8 cellular contexts compared by ENCODE assay signal in the genomic region with DNA sequence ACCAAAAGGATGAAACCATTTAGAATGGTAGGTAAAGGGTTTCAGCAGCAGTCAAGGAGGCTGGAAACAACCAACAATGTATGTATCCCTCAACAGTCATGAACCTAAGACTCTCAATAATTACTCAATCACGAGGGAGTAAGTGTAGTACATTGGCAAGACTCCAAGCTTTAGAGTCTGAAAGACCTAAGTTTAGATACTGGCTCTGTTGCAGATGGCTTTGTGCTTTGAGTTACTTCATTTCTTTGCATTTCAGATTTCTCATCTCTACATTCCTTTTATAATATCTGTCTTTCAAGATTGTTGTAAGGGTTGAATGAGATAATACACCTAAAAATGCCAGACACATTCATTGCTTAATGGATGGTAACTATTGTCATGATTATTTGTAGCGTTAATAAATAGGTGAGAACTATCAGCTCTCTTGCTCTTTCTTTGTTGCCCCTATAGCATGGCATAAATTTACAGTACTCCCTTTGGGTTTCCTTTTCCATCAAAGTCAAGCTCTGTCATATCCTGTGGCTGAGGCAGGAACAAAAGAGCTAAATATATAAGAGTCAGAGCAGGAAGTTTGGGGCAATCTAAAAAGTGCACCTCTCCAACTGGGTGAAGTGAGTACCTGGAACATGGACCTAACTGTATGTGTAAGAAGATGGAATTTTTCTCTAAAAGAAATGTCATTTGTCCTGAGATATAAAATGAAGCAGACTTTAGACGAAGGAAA.
DNase-seq lines count a peak whose midpoint lies in the region; ATAC-seq lines count a peak whose summit lies in the region.

No MANE protein-coding gene starts in this region.

- DNase-seq in Right ventricle myocardium superior: no peak
- DNase-seq in cardiac septum (ENCODE audit: low spot score): no peak
- DNase-seq in activated naive CD8-positive, alpha-beta T cell treated with anti-CD3 and anti-CD28 coated beads for 36 hours: no peak
- DNase-seq in stimulated activated naive B cell treated with anti-CD40 and anti-IgM and Interleukin-4, amounts not matched to agents 10 μg/mL and 1 μg/mL and 100 μg/mL, for 72 hours: no peak
- DNase-seq in activated CD4-positive, CD25-positive, alpha-beta regulatory T cell (lab: John Stamatoyannopoulos, UW): no peak
- DNase-seq in activated CD4-positive, alpha-beta T cell treated with anti-CD3 and anti-CD28 coated beads for 36 hours: no peak

- ATAC-seq in Right ventricle myocardium superior (ENCODE audit: poor library complexity): peak; percentile 59
- peak; percentile 45 for ATAC-seq in HG03095 (IDR thresholded peaks at IDR 0.05; ENCODE audit: unreplicated experiment)
- peak in 1 of 2 donors; percentile 10 for ATAC-seq in stimulated activated naive B cell treated with anti-CD40 and anti-IgM and Interleukin-4, amounts not matched to agents 10 μg/mL and 1 μg/mL and 100 μg/mL, for 72 hours (replicated peaks)
- ATAC-seq in GM19467 (IDR thresholded peaks at IDR 0.05; ENCODE audit: unreplicated experiment): no peak
- no peak for ATAC-seq in activated CD4-positive, alpha-beta T cell treated with anti-CD3 and anti-CD28 coated beads for 36 hours

- CTCF ChIA-PET in activated CD4-positive, alpha-beta T cell treated with anti-CD3 and anti-CD28 coated beads for 36 hours (lab: Charles Lee): no interaction called here

- no peaks in the 10 kb centered on the region for H3K9me3 Mint-ChIP-seq in activated naive CD8-positive, alpha-beta T cell treated with anti-CD3 and anti-CD28 coated beads for 36 hours
- peaks cover 4 to 7% of the 10 kb centered on the region in 2 donors for H3K9me3 Mint-ChIP-seq in stimulated activated naive B cell treated with anti-CD40 and anti-IgM and Interleukin-4, amounts not matched to agents 10 μg/mL and 1 μg/mL and 100 μg/mL, for 72 hours
- H3K9me3 Mint-ChIP-seq in activated CD4-positive, alpha-beta T cell treated with anti-CD3 and anti-CD28 coated beads for 36 hours (ENCODE audit: low read depth): no peaks in the 10 kb centered on the region

- no peak overlapping the region for H3K4me3 Mint-ChIP-seq in activated naive CD8-positive, alpha-beta T cell treated with anti-CD3 and anti-CD28 coated beads for 36 hours
- no peak overlapping the region for H3K4me3 Mint-ChIP-seq in stimulated activated naive B cell treated with anti-CD40 and anti-IgM and Interleukin-4, amounts not matched to agents 10 μg/mL and 1 μg/mL and 100 μg/mL, for 72 hours
- H3K4me3 Mint-ChIP-seq in activated CD4-positive, alpha-beta T cell treated with anti-CD3 and anti-CD28 coated beads for 36 hours: no peak overlapping the region

- H3K4me1 Mint-ChIP-seq in activated naive CD8-positive, alpha-beta T cell treated with anti-CD3 and anti-CD28 coated beads for 36 hours: peaks cover 12% of the 10 kb centered on the region
- peaks cover 36 to 68% of the 10 kb centered on the region in 2 donors for H3K4me1 Mint-ChIP-seq in stimulated activated naive B cell treated with anti-CD40 and anti-IgM and Interleukin-4, amounts not matched to agents 10 μg/mL and 1 μg/mL and 100 μg/mL, for 72 hours
- peaks cover 7% of the 10 kb centered on the region for H3K4me1 Mint-ChIP-seq in activated CD4-positive, alpha-beta T cell treated with anti-CD3 and anti-CD28 coated beads for 36 hours

- intact Hi-C loops in Right ventricle myocardium superior (cut with DNase I) (loop anchor here (5.0 kb wide), 1 partner anchor 1168 kb away; no protein-coding TSS in a partner anchor), cardiac septum (cut with DNase I) (no loop called here)
- intact Hi-C loops in activated CD4-positive, alpha-beta T cell treated with anti-CD3 and anti-CD28 coated beads for 36 hours (cut with DNase I, micrococcal nuclease): no loop called here

- H3K27me3 Mint-ChIP-seq in activated naive CD8-positive, alpha-beta T cell treated with anti-CD3 and anti-CD28 coated beads for 36 hours: no peaks in the 10 kb centered on the region
- no peaks in the 10 kb centered on the region for H3K27me3 Mint-ChIP-seq in stimulated activated naive B cell treated with anti-CD40 and anti-IgM and Interleukin-4, amounts not matched to agents 10 μg/mL and 1 μg/mL and 100 μg/mL, for 72 hours
- no peaks in the 10 kb centered on the region for H3K27me3 Mint-ChIP-seq in activated CD4-positive, alpha-beta T cell treated with anti-CD3 and anti-CD28 coated beads for 36 hours

- H3K27ac Mint-ChIP-seq in activated naive CD8-positive, alpha-beta T cell treated with anti-CD3 and anti-CD28 coated beads for 36 hours: peak overlapping the region; percentile 74
- peak overlapping the region; percentile 93 for H3K27ac Mint-ChIP-seq in stimulated activated naive B cell treated with anti-CD40 and anti-IgM and Interleukin-4, amounts not matched to agents 10 μg/mL and 1 μg/mL and 100 μg/mL, for 72 hours
- no peak overlapping the region for H3K27ac Mint-ChIP-seq in activated CD4-positive, alpha-beta T cell treated with anti-CD3 and anti-CD28 coated beads for 36 hours

- POLR2A ChIA-PET in activated CD4-positive, alpha-beta T cell treated with anti-CD3 and anti-CD28 coated beads for 36 hours (lab: Charles Lee): no interaction called here

- no peaks in the 10 kb centered on the region for H3K36me3 Mint-ChIP-seq in activated naive CD8-positive, alpha-beta T cell treated with anti-CD3 and anti-CD28 coated beads for 36 hours
- peaks cover 0 to 5% of the 10 kb centered on the region in 2 donors for H3K36me3 Mint-ChIP-seq in stimulated activated naive B cell treated with anti-CD40 and anti-IgM and Interleukin-4, amounts not matched to agents 10 μg/mL and 1 μg/mL and 100 μg/mL, for 72 hours
- no peaks in the 10 kb centered on the region for H3K36me3 Mint-ChIP-seq in activated CD4-positive, alpha-beta T cell treated with anti-CD3 and anti-CD28 coated beads for 36 hours (ENCODE audit: low read depth)

Comparison
In these comparisons a context has a peak if more than half of its experiments do, and no peak if none do; other contexts are left out.
1. ATAC-seq: peak in Right ventricle myocardium superior (single experiment) and HG03095 (single experiment); none in GM19467 (single experiment) and activated CD4-positive, alpha-beta T cell treated with anti-CD3 and anti-CD28 coated beads for 36 hours (single experiment).